Comparison of ENCODE assay signal across 8 cellular contexts in the genomic region with DNA sequence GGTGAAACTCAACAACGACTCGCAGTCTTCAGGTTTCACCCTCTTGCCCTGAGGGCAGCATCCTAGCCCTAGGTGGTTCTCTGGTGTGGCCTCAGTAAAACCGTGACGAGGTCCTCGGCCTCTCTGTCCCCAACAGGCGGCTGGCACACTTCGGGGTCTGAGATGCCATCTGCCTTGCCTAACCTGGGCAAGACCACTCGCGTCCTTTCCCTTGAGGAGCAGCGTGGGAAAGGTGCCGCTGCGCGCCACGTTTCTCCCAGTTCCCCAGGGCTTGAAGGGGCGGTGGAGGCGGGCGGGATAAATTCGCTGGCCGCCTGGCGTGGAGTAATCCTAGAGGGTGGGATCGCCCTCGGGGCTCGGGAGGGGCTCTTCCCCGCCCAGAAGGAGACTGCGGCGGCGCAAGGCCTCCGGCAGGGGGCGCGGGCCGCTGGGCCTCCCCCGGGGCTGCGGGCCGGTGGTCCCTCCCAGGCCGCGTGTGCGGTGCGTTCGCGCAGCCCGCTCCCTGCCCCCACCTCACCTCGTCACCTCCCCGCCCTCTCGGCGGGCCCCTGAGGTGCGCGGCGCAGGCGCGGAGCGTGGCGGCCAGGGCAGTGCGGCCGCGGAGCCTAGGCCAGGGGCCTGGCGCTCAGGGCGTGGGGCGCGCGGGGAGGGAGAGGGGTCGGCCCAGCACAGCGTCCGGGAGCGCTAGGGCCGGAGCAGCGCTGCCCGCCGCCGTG. TPM values are rescaled to one million over a fixed set of nuclear protein-coding genes. Genes with fewer than 3 reads are reported as not detected.
DNase-seq lines count a peak whose midpoint lies in the region; ATAC-seq and TF ChIP-seq lines count a peak whose summit lies in the region.

A gene with protein sequence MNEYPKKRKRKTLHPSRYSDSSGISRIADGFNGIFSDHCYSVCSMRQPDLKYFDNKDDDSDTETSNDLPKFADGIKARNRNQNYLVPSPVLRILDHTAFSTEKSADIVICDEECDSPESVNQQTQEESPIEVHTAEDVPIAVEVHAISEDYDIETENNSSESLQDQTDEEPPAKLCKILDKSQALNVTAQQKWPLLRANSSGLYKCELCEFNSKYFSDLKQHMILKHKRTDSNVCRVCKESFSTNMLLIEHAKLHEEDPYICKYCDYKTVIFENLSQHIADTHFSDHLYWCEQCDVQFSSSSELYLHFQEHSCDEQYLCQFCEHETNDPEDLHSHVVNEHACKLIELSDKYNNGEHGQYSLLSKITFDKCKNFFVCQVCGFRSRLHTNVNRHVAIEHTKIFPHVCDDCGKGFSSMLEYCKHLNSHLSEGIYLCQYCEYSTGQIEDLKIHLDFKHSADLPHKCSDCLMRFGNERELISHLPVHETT (plus strand): TSS at position 551 of the 716 bp plus-strand sequence. CDS start 5,263 bp downstream, outside the sequence.

- under 1% methylated on average over 69 of the region's 69 CpGs for WGBS in right cardiac atrium
- 0% methylated on average over 62 to 69 of the region's 69 CpGs for WGBS in aorta, 2 donors

- no peaks in the 10 kb centered on the region for H3K36me3 ChIP-seq in aorta (ENCODE audit: control insufficient read depth in 1 of 2, insufficient read depth in 2 of 2, low read length in 1 of 2)

- H3K27me3 Mint-ChIP-seq in T-helper 17 cell, result no peaks in the 10 kb centered on the region

- H3K4me3 ChIP-seq in right cardiac atrium (ENCODE audit: low read length) (peak within 1 kb of the TSS; percentile 56), aorta (ENCODE audit: low read length in 2 of 2) (peak within 1 kb of the TSS; percentile 30 to 74)

- intact Hi-C loops in right cardiac atrium (cut with DNase I) (loop anchor here in 2 of 4 donors (5.0 to 10.0 kb wide), 3 partner anchors 175 to 242 kb away; a partner anchor contains a TSS), aorta (cut with DNase I) (loop anchor here in 1 of 2 donors (5.0 kb wide), 2 partner anchors 175 to 240 kb away; a partner anchor contains a TSS)

- H3K4me1 ChIP-seq in right cardiac atrium (ENCODE audit: control insufficient read depth, insufficient read depth, low read length) (no peaks in the 10 kb centered on the region), aorta (ENCODE audit: control insufficient read depth in 1 of 2, insufficient read depth in 2 of 2, low read length in 2 of 2) (no peaks in the 10 kb centered on the region)

- H3K4me3 Mint-ChIP-seq in T-helper 17 cell, result peak within 1 kb of the TSS; percentile 91

- H3K27ac ChIP-seq in right cardiac atrium (ENCODE audit: low read length), result peak within 1 kb of the TSS; percentile 93
- peak within 1 kb of the TSS; percentile 59 to 83 for H3K27ac ChIP-seq in aorta (ENCODE audit: low read depth in 1 of 2, low read length in 2 of 2)

- TF ChIP-seq POLR2A in GM15510 (IDR thresholded peaks at IDR 0.05; ENCODE audit: borderline replicate concordance, extremely low read depth, insufficient read length), result peak; percentile 78

- peak; percentile 91 for DNase-seq in NCI-H1436 (lab: John Stamatoyannopoulos, UW)
- peak; percentile 83 to 90 (median 83) for DNase-seq in T-helper 17 cell
- DNase-seq in amygdala (lab: John Stamatoyannopoulos, UW), result peak in 51 of 56 donors; percentile 17 to 87 (median 63)
- peak; percentile 87 to 94 (median 94) for DNase-seq in right cardiac atrium
- DNase-seq in renal cortical epithelial cell (ENCODE audit: low read depth), result peak; percentile 27
- DNase-seq in aorta, result peak; percentile 87 to 94

- peaks cover 24% of the 10 kb centered on the region for H3K4me1 Mint-ChIP-seq in T-helper 17 cell

- H3K36me3 Mint-ChIP-seq in T-helper 17 cell (ENCODE audit: low read depth), result no peaks in the 10 kb centered on the region

- no peaks in the 10 kb centered on the region for H3K9me3 ChIP-seq in T-helper 17 cell (ENCODE audit: control insufficient read depth, low read length, poor library complexity, severe bottlenecking)
- H3K9me3 ChIP-seq in right cardiac atrium (ENCODE audit: control insufficient read depth, low read length), result no peaks in the 10 kb centered on the region
- H3K9me3 ChIP-seq in aorta (ENCODE audit: control insufficient read depth, low read length), result no peaks in the 10 kb centered on the region

- ATAC-seq in HG02840 (IDR thresholded peaks at IDR 0.05; ENCODE audit: low FRiP score, unreplicated experiment) (peak; percentile 65), T-helper 17 cell (peak; percentile 88), right cardiac atrium (peak; percentile 94 to 95), aorta (ENCODE audit: low FRiP score) (peak; percentile 94)

- H3K27ac Mint-ChIP-seq in T-helper 17 cell, result peak within 1 kb of the TSS; percentile 96

- H3K27me3 ChIP-seq in right cardiac atrium (ENCODE audit: control insufficient read depth, insufficient read depth), result no peaks in the 10 kb centered on the region
- H3K27me3 ChIP-seq in aorta (ENCODE audit: control insufficient read depth in 1 of 2, insufficient read depth in 2 of 2, low read length in 1 of 2), result no peaks in the 10 kb centered on the region

RNA-seq across cellular contexts. Expression of the gene that starts here (rescaled TPM):
- 10 to 100 TPM; 63.6 to 68.9 TPM for total RNA-seq in T-helper 17 cell
- 10 to 100 TPM; 31.0 to 42.9 (median 34.2) TPM for total RNA-seq in right cardiac atrium
- 19.0 TPM for polyA plus RNA-seq in right cardiac atrium
- 51.4 and 60.9 TPM in 2 replicates for total RNA-seq in renal cortical epithelial cell
- total RNA-seq in aorta, result 10 to 100 TPM; 36.9 to 40.0 TPM
- 10 to 100 TPM; 22.5 to 30.2 TPM for polyA plus RNA-seq in aorta

Comparison
In these comparisons a context has a peak if more than half of its experiments do, and no peak if none do; other contexts are left out.
1. Peak in every context shown above with its lines: DNase-seq, ATAC-seq, H3K4me3 ChIP-seq and H3K27ac ChIP-seq.
2. DNase-seq: peak in every context shown above with its lines; median percentile 94 in right cardiac atrium; 91 in NCI-H1436; 90 in aorta; 83 in T-helper 17 cell; 63 in amygdala; 27 in renal cortical epithelial cell.